In genomic region chr16:24988593-24989338, GRCh38 we compare ENCODE assay signal across 8 cellular contexts. TPM values are rescaled to one million over a fixed set of nuclear protein-coding genes. Genes with fewer than 3 reads are reported as not detected.
A peak's percentile ranks its signal among the peaks of the same experiment; 100 is the strongest.
DNase-seq lines count a peak whose midpoint lies in the region; ATAC-seq and TF ChIP-seq lines count a peak whose summit lies in the region.

No MANE protein-coding gene starts in this region.

- H3F3A ChIP-seq in smooth muscle cell (ENCODE audit: low read depth): peaks cover 10% of the 10 kb centered on the region

- CTCF ChIA-PET in activated CD4-positive, alpha-beta memory T cell treated with anti-CD3 and anti-CD28 coated beads for 36 hours (lab: Charles Lee): interaction anchor here (0.8 kb wide), 1 partner anchor 15 kb away, joined by 6 read pairs; no protein-coding TSS in a partner anchor
- CTCF ChIA-PET in activated CD4-positive, alpha-beta memory T cell treated with anti-CD3 and anti-CD28 coated beads, Interleukin-2, amount 10 ng/mL, durations not matched to agents 7 days and 5 days (lab: Charles Lee): no interaction called here

- H3K79me2 ChIP-seq in smooth muscle cell (ENCODE audit: low read depth): peaks cover 77% of the 10 kb centered on the region

- WGBS in right cardiac atrium: 6% methylated on average over 8 of the region's 8 CpGs
- 59% methylated on average over 8 of the region's 8 CpGs for WGBS in smooth muscle cell (ENCODE audit: low lambda C conversion rate)

- peak; percentile 45 for DNase-seq in activated CD4-positive, alpha-beta memory T cell treated with anti-CD3 and anti-CD28 coated beads for 36 hours
- DNase-seq in activated CD4-positive, alpha-beta memory T cell treated with anti-CD3 and anti-CD28 coated beads, Interleukin-2, amount 10 ng/mL, durations not matched to agents 7 days and 5 days: no peak
- DNase-seq in right cardiac atrium (no peak), smooth muscle cell (lab: John Stamatoyannopoulos, UW; ENCODE audit: unreplicated experiment) (no peak), Kasumi-1 (lab: John Stamatoyannopoulos, UW) (no peak), H7 (no peak)

- no peak overlapping the region for H3K4me3 ChIP-seq in right cardiac atrium (ENCODE audit: low read length)
- H3K4me3 ChIP-seq in smooth muscle cell: peak overlapping the region; percentile 13
- no peak overlapping the region for H3K4me3 ChIP-seq in H7 (ENCODE audit: insufficient read depth, low read depth, low read length)

- peaks cover 98% of the 10 kb centered on the region for H4K20me1 ChIP-seq in smooth muscle cell (ENCODE audit: low read depth)

- H3K9ac ChIP-seq in smooth muscle cell (ENCODE audit: low read depth): peak overlapping the region; percentile 72

- no peak for TF ChIP-seq CTCF in smooth muscle cell (IDR thresholded peaks at IDR 0.05; ENCODE audit: borderline replicate concordance, insufficient read depth, poor library complexity, severe bottlenecking)

- no peaks in the 10 kb centered on the region for H3K9me3 Mint-ChIP-seq in activated CD4-positive, alpha-beta memory T cell treated with anti-CD3 and anti-CD28 coated beads for 36 hours
- H3K9me3 Mint-ChIP-seq in activated CD4-positive, alpha-beta memory T cell treated with anti-CD3 and anti-CD28 coated beads, Interleukin-2, amount 10 ng/mL, durations not matched to agents 7 days and 5 days: no peaks in the 10 kb centered on the region

- H3K9me3 ChIP-seq in right cardiac atrium (ENCODE audit: control insufficient read depth, low read length) (no peaks in the 10 kb centered on the region), smooth muscle cell (replicated peaks; ENCODE audit: low read depth) (no peaks in the 10 kb centered on the region)

- H3K4me1 ChIP-seq in right cardiac atrium (ENCODE audit: control insufficient read depth, insufficient read depth, low read length) (peaks cover 37% of the 10 kb centered on the region), smooth muscle cell (ENCODE audit: low read depth) (peaks cover 25% of the 10 kb centered on the region)

- no peak overlapping the region for H3K4me3 Mint-ChIP-seq in activated CD4-positive, alpha-beta memory T cell treated with anti-CD3 and anti-CD28 coated beads for 36 hours
- no peak overlapping the region for H3K4me3 Mint-ChIP-seq in activated CD4-positive, alpha-beta memory T cell treated with anti-CD3 and anti-CD28 coated beads, Interleukin-2, amount 10 ng/mL, durations not matched to agents 7 days and 5 days

- H3K27me3 Mint-ChIP-seq in activated CD4-positive, alpha-beta memory T cell treated with anti-CD3 and anti-CD28 coated beads for 36 hours: no peaks in the 10 kb centered on the region
- H3K27me3 Mint-ChIP-seq in activated CD4-positive, alpha-beta memory T cell treated with anti-CD3 and anti-CD28 coated beads, Interleukin-2, amount 10 ng/mL, durations not matched to agents 7 days and 5 days: no peaks in the 10 kb centered on the region

- H3K36me3 ChIP-seq in smooth muscle cell (ENCODE audit: low read depth) (no peaks in the 10 kb centered on the region), H7 (replicated peaks; ENCODE audit: control insufficient read depth, insufficient read depth, low read length) (no peaks in the 10 kb centered on the region)

- H3K27ac ChIP-seq in angular gyrus (ENCODE audit: low read depth, low read length): peak overlapping the region; percentile 53
- H3K27ac ChIP-seq in right cardiac atrium (ENCODE audit: low read length): peak overlapping the region; percentile 78
- peak overlapping the region; percentile 79 for H3K27ac ChIP-seq in smooth muscle cell (ENCODE audit: low read depth)

- H3K4me2 ChIP-seq in smooth muscle cell: peak overlapping the region; percentile 77

- ATAC-seq in right cardiac atrium (peak; percentile 60 to 71), HG03095 (IDR thresholded peaks at IDR 0.05; ENCODE audit: unreplicated experiment) (no peak)

- POLR2A ChIA-PET in activated CD4-positive, alpha-beta memory T cell treated with anti-CD3 and anti-CD28 coated beads for 36 hours (lab: Charles Lee): interaction anchor here (1.1 kb wide), 1 partner anchor 10 kb away, joined by 3 read pairs; no protein-coding TSS in a partner anchor
- POLR2A ChIA-PET in activated CD4-positive, alpha-beta memory T cell treated with anti-CD3 and anti-CD28 coated beads, Interleukin-2, amount 10 ng/mL, durations not matched to agents 7 days and 5 days (lab: Charles Lee): interaction anchor here (0.9 kb wide), 1 partner anchor 61 kb away, joined by 3 read pairs; no protein-coding TSS in a partner anchor

- H3K27me3 ChIP-seq in right cardiac atrium (ENCODE audit: control insufficient read depth, insufficient read depth): no peaks in the 10 kb centered on the region
- no peaks in the 10 kb centered on the region for H3K27me3 ChIP-seq in smooth muscle cell (ENCODE audit: low read depth)
- no peaks in the 10 kb centered on the region for H3K27me3 ChIP-seq in H7 (ENCODE audit: control insufficient read depth, insufficient read depth, low read length)

- intact Hi-C loops in activated CD4-positive, alpha-beta memory T cell treated with anti-CD3 and anti-CD28 coated beads for 36 hours (cut with micrococcal nuclease): loop anchor here (10.0 kb wide), 1 partner anchor 134 kb away; no protein-coding TSS in a partner anchor
- intact Hi-C loops in right cardiac atrium (cut with DNase I): no loop called here

- no peaks in the 10 kb centered on the region for H3K36me3 Mint-ChIP-seq in activated CD4-positive, alpha-beta memory T cell treated with anti-CD3 and anti-CD28 coated beads for 36 hours
- H3K36me3 Mint-ChIP-seq in activated CD4-positive, alpha-beta memory T cell treated with anti-CD3 and anti-CD28 coated beads, Interleukin-2, amount 10 ng/mL, durations not matched to agents 7 days and 5 days (ENCODE audit: low read depth): peaks cover 3% of the 10 kb centered on the region

- H3K27ac Mint-ChIP-seq in activated CD4-positive, alpha-beta memory T cell treated with anti-CD3 and anti-CD28 coated beads for 36 hours: no peak overlapping the region
- no peak overlapping the region for H3K27ac Mint-ChIP-seq in activated CD4-positive, alpha-beta memory T cell treated with anti-CD3 and anti-CD28 coated beads, Interleukin-2, amount 10 ng/mL, durations not matched to agents 7 days and 5 days

- H3K4me1 Mint-ChIP-seq in activated CD4-positive, alpha-beta memory T cell treated with anti-CD3 and anti-CD28 coated beads for 36 hours (ENCODE audit: low read depth): peaks cover 65% of the 10 kb centered on the region
- peaks cover 32% of the 10 kb centered on the region for H3K4me1 Mint-ChIP-seq in activated CD4-positive, alpha-beta memory T cell treated with anti-CD3 and anti-CD28 coated beads, Interleukin-2, amount 10 ng/mL, durations not matched to agents 7 days and 5 days

- H2AFZ ChIP-seq in smooth muscle cell (ENCODE audit: low read depth): no peak overlapping the region

RNA-seq across cellular contexts. Expression of gene ARHGAP17, which starts 26.4 kb away (rescaled TPM):
- total RNA-seq in activated CD4-positive, alpha-beta memory T cell treated with anti-CD3 and anti-CD28 coated beads for 36 hours: 10 to 100 TPM; 50.8 to 57.4 TPM
- 10 to 100 TPM; 57.3 to 61.2 TPM for total RNA-seq in activated CD4-positive, alpha-beta memory T cell treated with anti-CD3 and anti-CD28 coated beads, Interleukin-2, amount 10 ng/mL, durations not matched to agents 7 days and 5 days
- total RNA-seq in right cardiac atrium (10 to 100 TPM; 45.4 to 58.2 (median 52.6) TPM), smooth muscle cell (24.1 and 34.6 TPM in 2 replicates)
- polyA plus RNA-seq in right cardiac atrium (33.5 TPM), smooth muscle cell (38.3 and 40.5 TPM in 2 replicates)
- total RNA-seq in H7 (2014; rRNA removed; shearing (Covaris generic)): 31.3 and 33.3 TPM in 2 replicates
